In the genomic region with DNA sequence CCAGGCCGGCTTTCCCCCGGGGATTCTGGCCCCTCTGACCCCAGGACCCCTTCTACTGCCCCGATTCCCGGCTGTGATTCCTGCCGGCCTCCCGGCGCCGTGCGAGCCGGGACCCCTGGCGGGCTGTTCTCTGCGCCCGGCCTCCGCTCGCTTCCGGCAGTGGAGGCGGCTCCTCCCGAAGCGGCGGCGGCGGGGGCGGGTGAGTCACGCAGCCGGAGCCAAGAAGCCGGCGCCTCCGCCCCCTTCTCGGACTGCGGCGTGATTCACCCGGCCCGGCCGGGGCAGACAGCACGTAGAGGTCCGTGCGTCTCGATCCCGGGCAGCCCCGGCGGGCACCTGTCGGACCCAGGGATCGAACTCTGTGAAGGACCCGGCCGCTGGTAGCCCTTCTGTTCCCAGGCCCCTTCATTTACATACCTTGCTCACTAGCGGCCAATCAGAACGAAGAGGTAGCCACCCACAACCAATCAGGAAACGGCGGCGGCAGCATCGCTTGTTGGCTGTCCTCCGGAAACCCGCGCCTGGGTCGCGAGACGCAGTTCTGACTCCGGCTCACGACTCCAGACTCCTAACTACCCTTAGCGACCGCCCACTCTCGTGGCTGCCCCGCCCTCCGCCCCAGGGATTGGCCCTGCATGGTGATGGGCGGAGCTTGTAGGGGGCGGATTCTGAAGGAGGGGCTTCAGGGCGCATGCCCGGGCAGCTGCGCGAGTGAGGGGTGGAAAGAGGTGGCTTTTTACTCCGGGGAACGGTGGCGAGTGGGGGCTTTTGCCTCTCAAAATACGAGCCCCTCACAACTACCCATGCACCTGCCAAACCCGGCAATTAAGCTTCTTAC, we compare ENCODE assay signal across 8 cellular contexts. TPM values are rescaled to one million over a fixed set of nuclear protein-coding genes. Genes with fewer than 3 reads are reported as not detected.
A peak's percentile ranks its signal among the peaks of the same experiment; 100 is the strongest.
DNase-seq lines count a peak whose midpoint lies in the region; ATAC-seq and TF ChIP-seq lines count a peak whose summit lies in the region.

A gene with protein sequence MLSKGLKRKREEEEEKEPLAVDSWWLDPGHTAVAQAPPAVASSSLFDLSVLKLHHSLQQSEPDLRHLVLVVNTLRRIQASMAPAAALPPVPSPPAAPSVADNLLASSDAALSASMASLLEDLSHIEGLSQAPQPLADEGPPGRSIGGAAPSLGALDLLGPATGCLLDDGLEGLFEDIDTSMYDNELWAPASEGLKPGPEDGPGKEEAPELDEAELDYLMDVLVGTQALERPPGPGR (minus strand): TSS at position 543 of the 838 bp plus-strand sequence. CDS start 2,446 bp downstream, outside the sequence.

- no peaks in the 10 kb centered on the region for H3K9me3 ChIP-seq in effector memory CD4-positive, alpha-beta T cell (ENCODE audit: control insufficient read depth, low read length)

- peaks cover 11% of the 10 kb centered on the region for H3K4me1 Mint-ChIP-seq in memory B cell

- peak within 1 kb of the TSS; percentile 86 for H3K27ac Mint-ChIP-seq in memory B cell

- H3K4me3 Mint-ChIP-seq in memory B cell: peak within 1 kb of the TSS; percentile 86

- DNase-seq in COR-L47 (lab: John Stamatoyannopoulos, UW) (peak; percentile 99), GM20000 (ENCODE audit: low spot score) (peak; percentile 99), HT1080 (ENCODE audit: low read depth) (peak; percentile 99), NOMO-1 (lab: John Stamatoyannopoulos, UW; ENCODE audit: unreplicated experiment in 2 of 2) (peak; percentile 99 to 100), memory B cell (ENCODE audit: low spot score in 2 of 2) (peak; percentile 99 to 100)
- peak; percentile 100 for DNase-seq in activated CD8-positive, alpha-beta memory T cell treated with anti-CD3 and anti-CD28 coated beads for 4 hours (ENCODE audit: low read depth in 2 of 2)
- DNase-seq in effector memory CD4-positive, alpha-beta T cell: peak; percentile 100
- peak; percentile 100 for DNase-seq in stimulated activated CD8-positive, alpha-beta memory T cell treated with anti-CD3 and anti-CD28 coated beads, Interleukin-12 subunit alpha, Interleukin-12 subunit beta, amount 100 ng/mL, for 24 hours (ENCODE audit: extremely low read depth)

- peak; percentile 88 for ATAC-seq in memory B cell (ENCODE audit: low read depth)

- H3K9me3 Mint-ChIP-seq in memory B cell: no peaks in the 10 kb centered on the region

- peaks cover 5% of the 10 kb centered on the region for H3K36me3 ChIP-seq in effector memory CD4-positive, alpha-beta T cell (ENCODE audit: control insufficient read depth, insufficient read depth, low read length)

- TF ChIP-seq CTCF in GM20000 (IDR thresholded peaks at IDR 0.05; ENCODE audit: extremely low read depth, missing control alignments): peak; percentile 50

- H3K27me3 Mint-ChIP-seq in memory B cell: no peaks in the 10 kb centered on the region

- H3K36me3 Mint-ChIP-seq in memory B cell: no peaks in the 10 kb centered on the region

- peak within 1 kb of the TSS; percentile 87 for H3K4me3 ChIP-seq in effector memory CD4-positive, alpha-beta T cell (ENCODE audit: insufficient read depth, low read depth, low read length, poor library complexity, severe bottlenecking)

- peaks cover 17% of the 10 kb centered on the region for H3K4me1 ChIP-seq in effector memory CD4-positive, alpha-beta T cell (ENCODE audit: control insufficient read depth, insufficient read depth, low read length, poor library complexity, severe bottlenecking)

- no peaks in the 10 kb centered on the region for H3K27me3 ChIP-seq in effector memory CD4-positive, alpha-beta T cell (replicated peaks; ENCODE audit: control insufficient read depth, insufficient read depth, low read length, poor library complexity, severe bottlenecking)

- peak within 1 kb of the TSS; percentile 96 for H3K27ac ChIP-seq in effector memory CD4-positive, alpha-beta T cell (ENCODE audit: insufficient read depth, low read length, poor library complexity, severe bottlenecking)

RNA-seq across cellular contexts. Expression of the gene that starts here (rescaled TPM):
- total RNA-seq in HT1080 (2014; rRNA removed; shearing (Covaris generic)): 9.9 and 13.6 TPM in 2 replicates
- polyA plus RNA-seq in HT1080 (2015; cell fraction: cytosol; rRNA removed): 10.2 and 12.1 TPM in 2 replicates
- 6.2 and 7.7 TPM in 2 replicates for polyA plus RNA-seq in HT1080 (2015; cell fraction: nucleus; rRNA removed)

Comparison
In these comparisons a context has a peak if more than half of its experiments do, and no peak if none do; other contexts are left out.
1. Peak in every context shown above with its lines: DNase-seq, ATAC-seq, H3K4me3 ChIP-seq and H3K27ac ChIP-seq.